In the genomic region with DNA sequence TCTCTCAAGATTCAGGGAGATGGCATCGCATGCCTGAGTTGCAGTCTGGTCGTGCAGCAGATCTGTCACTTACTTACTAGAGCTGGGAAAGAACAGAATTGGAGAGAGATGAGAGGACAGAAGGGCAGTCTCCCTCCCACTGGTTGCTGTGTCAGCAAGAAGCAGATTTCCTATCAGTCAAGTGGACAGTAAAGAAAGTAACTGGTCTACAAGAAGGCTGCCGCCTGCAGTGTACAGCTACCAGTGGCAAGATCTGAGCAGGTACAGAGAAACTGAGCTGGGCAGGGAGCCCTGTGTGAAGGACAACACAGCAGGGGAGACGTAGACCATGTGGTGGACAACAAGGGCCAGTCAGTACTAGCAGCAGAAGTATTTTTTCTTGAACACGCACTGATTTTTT, we compare ENCODE assay signal across 23 cellular contexts. TPM values are rescaled to one million over a fixed set of nuclear protein-coding genes. Genes with fewer than 3 reads are reported as not detected.
"Had no signal": no experiment of that assay in that cellular context is flagged by ENCODE, and none has a peak within 500 bp of the region (broad histone marks: within the 10 kb centered on the region; RNA-seq: fewer than 3 reads in every experiment).

No MANE protein-coding gene starts in this region.

- H3K36me3 ChIP-seq: esophagus muscularis mucosa, gastrocnemius medialis, left ventricle myocardium inferior, lower lobe of right lung, prostate gland, sigmoid colon, tibial artery, upper lobe of left lung, uterus had no signal

- H3K79me2 ChIP-seq: parathyroid adenoma had no signal

- H3K4me3 ChIP-seq: dorsolateral prefrontal cortex, esophagus muscularis mucosa, gastrocnemius medialis, left ventricle myocardium inferior, lower lobe of right lung, prostate gland, sigmoid colon, skin epidermis, tibial artery, upper lobe of left lung, uterus had no signal

- H3K4me1 ChIP-seq: esophagus muscularis mucosa, gastrocnemius medialis, left ventricle myocardium inferior, lower lobe of right lung, parathyroid adenoma, prostate gland, sigmoid colon, tibial artery, upper lobe of left lung, uterus had no signal

- H3K9ac ChIP-seq: parathyroid adenoma had no signal

- H3K27ac ChIP-seq: dorsolateral prefrontal cortex, epithelial cell of prostate, esophagus muscularis mucosa, gastrocnemius medialis, left ventricle myocardium inferior, lower lobe of right lung, parathyroid adenoma, prostate gland, sigmoid colon, skin epidermis, tibial artery, upper lobe of left lung, uterus had no signal

- ATAC-seq: gastrocnemius medialis, lower lobe of right lung, natural killer cell had no signal

- DNase-seq: cortex of kidney; effector CD8-positive, alpha-beta T cell; gastrocnemius medialis; glutamatergic neuron; immature natural killer cell; left ventricle myocardium inferior; lower lobe of right lung; natural killer cell; sigmoid colon; stimulated activated CD4-positive, alpha-beta T cell treated with anti-CD3 and anti-CD28 coated beads, Interleukin-12 subunit alpha, Interleukin-12 subunit beta, amount 100 ng/mL, for 4 hours; stimulated activated naive CD4-positive, alpha-beta T cell; tibial artery; upper lobe of left lung; uterus had no signal

- FAIRE-seq: keratinocyte had no signal

- H3K27me3 ChIP-seq: gastrocnemius medialis, sigmoid colon, tibial artery, upper lobe of left lung, uterus had no signal

- H3K9me3 ChIP-seq: gastrocnemius medialis, lower lobe of right lung, prostate gland, upper lobe of left lung, uterus had no signal

- H2AFZ ChIP-seq: parathyroid adenoma had no signal

RNA-seq across cellular contexts. Expression of a gene that starts 49.5 kb away (rescaled TPM):
- total RNA-seq: chondrocyte, fibroblast of villous mesenchyme, natural killer cell had no signal
- polyA plus RNA-seq: immature natural killer cell, keratinocyte had no signal
